ENCODE assay signal across 25 cellular contexts in the genomic region with DNA sequence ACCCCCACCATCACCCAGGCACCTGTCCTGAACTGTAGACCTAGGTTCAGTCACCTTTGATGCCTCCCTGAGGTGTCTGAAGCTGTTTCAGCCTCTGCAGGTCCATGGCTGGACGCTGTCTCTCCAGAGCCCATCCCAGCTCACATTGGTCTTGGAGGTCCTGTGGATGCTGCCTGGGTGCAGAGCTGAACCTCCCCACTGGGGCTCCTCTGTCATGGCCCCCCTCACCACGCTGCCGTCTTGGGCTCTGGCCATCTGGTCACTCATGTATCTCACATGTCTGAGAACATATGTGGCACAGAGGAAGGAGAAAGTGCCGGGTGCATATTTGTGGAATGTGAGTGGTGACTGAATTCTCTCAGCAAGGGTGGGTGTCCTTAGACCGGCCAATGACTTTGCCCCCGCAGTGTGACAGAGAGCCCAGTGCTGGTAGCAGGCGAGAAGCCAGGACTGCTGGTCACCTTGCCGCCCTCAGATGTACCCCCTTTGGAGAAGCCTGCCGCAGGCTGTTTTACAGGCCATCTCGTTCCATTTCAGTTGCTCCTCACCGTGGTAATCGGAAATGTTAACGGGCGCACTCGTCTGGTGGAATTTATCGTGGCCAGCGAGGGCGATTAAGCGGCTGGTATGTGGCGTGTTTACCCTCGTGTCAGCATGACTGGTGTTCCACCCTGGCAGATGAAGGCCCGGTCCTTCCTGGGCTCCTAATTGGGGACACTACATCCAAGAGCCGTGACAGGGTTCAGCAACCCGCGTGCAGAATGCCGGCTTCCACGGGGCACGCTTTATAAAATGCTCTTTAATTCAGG.
DNase-seq lines count a peak whose midpoint lies in the region; ATAC-seq, FAIRE-seq and TF ChIP-seq lines count a peak whose summit lies in the region.
"Had no signal": no experiment of that assay in that cellular context is flagged by ENCODE, and none has a peak within 500 bp of the region (broad histone marks: within the 10 kb centered on the region; RNA-seq: fewer than 3 reads in every experiment).

No MANE protein-coding gene starts in this region.

- no peak for TF ChIP-seq POLR2A in suprapubic skin (IDR thresholded peaks at IDR 0.05)

- peak; percentile 5 for DNase-seq in activated naive CD4-positive, alpha-beta T cell treated with anti-CD3 and anti-CD28 coated beads, Interleukin-2, amount 10 ng/mL, durations not matched to agents 7 days and 5 days
- no peak for DNase-seq in activated naive CD4-positive, alpha-beta T cell treated with Interleukin-2 at 50 U/mL for 16 hours
- DNase-seq in bronchial epithelial cell (ENCODE audit: low read depth) (no peak), lower lobe of right lung (peak; percentile 30), suprapubic skin (ENCODE audit: low spot score in 2 of 2) (peak; percentile 52 to 72)
- DNase-seq: activated B cell treated with CpG ODN at 0.5 μM for 24 hours; activated CD8-positive, alpha-beta T cell treated with anti-CD3 and anti-CD28 coated beads for 36 hours; activated naive CD8-positive, alpha-beta T cell treated with anti-CD3 and anti-CD28 coated beads for 36 hours; activated T-cell treated with anti-CD3 and anti-CD28 coated beads, Interleukin-2, amount 50 U/mL, for 48 hours; foreskin fibroblast; HCEC 1CT; hypothalamus; NCI-H1694; NCI-H226; PC-9; stimulated activated CD4-positive, alpha-beta T cell treated with anti-CD3 and anti-CD28 coated beads, Interleukin-1b, Interleukin-23, amount 100 ng/mL, for 48 hours; stimulated activated naive CD4-positive, alpha-beta T cell had no signal

- H3K4me1 ChIP-seq in lower lobe of right lung (no peaks in the 10 kb centered on the region), suprapubic skin (no peaks in the 10 kb centered on the region)
- H3K4me1 ChIP-seq: A549 had no signal

- CTCF ChIA-PET in activated naive CD4-positive, alpha-beta T cell treated with anti-CD3 and anti-CD28 coated beads, Interleukin-2, amount 10 ng/mL, durations not matched to agents 7 days and 5 days (lab: Charles Lee), result interaction anchor here (0.8 kb wide), 1 partner anchor 22 kb away, joined by 3 read pairs; no protein-coding TSS in a partner anchor

- ATAC-seq in lower lobe of right lung, result peak in 1 of 2 donors; percentile 23
- ATAC-seq in GM21717 (IDR thresholded peaks at IDR 0.05; ENCODE audit: unreplicated experiment), result no peak
- no peak for ATAC-seq in GM19035 (IDR thresholded peaks at IDR 0.05; ENCODE audit: unreplicated experiment)
- ATAC-seq in HG03097 (IDR thresholded peaks at IDR 0.05; ENCODE audit: low FRiP score, unreplicated experiment), result no peak
- ATAC-seq: activated CD8-positive, alpha-beta T cell treated with anti-CD3 and anti-CD28 coated beads for 36 hours had no signal

- no peaks in the 10 kb centered on the region for H3K27me3 Mint-ChIP-seq in activated naive CD4-positive, alpha-beta T cell treated with anti-CD3 and anti-CD28 coated beads, Interleukin-2, amount 10 ng/mL, durations not matched to agents 7 days and 5 days
- H3K27me3 Mint-ChIP-seq: activated B cell treated with CpG ODN at 0.5 μM for 24 hours; activated CD8-positive, alpha-beta T cell treated with anti-CD3 and anti-CD28 coated beads for 36 hours; activated naive CD8-positive, alpha-beta T cell treated with anti-CD3 and anti-CD28 coated beads for 36 hours had no signal

- peak; percentile 62 for FAIRE-seq in bronchial epithelial cell (lab: Jason Lieb, UNC)
- FAIRE-seq: A549, keratinocyte had no signal

- TF ChIP-seq CTCF in bronchial epithelial cell (IDR thresholded peaks at IDR 0.05; ENCODE audit: insufficient read depth, low read length, severe bottlenecking), result no peak
- no peak for TF ChIP-seq CTCF in lower lobe of right lung (IDR thresholded peaks at IDR 0.05)
- no peak for TF ChIP-seq CTCF in suprapubic skin (IDR thresholded peaks at IDR 0.05)

- peaks cover 2% of the 10 kb centered on the region for H3K36me3 ChIP-seq in bronchial epithelial cell (ENCODE audit: control insufficient read depth, insufficient read depth, low read length)
- H3K36me3 ChIP-seq in lower lobe of right lung, result no peaks in the 10 kb centered on the region
- no peaks in the 10 kb centered on the region for H3K36me3 ChIP-seq in suprapubic skin
- H3K36me3 ChIP-seq: BLaER1 had no signal

- H3K4me3 ChIP-seq in bronchial epithelial cell (ENCODE audit: low read depth, low read length) (no peak overlapping the region), lower lobe of right lung (no peak overlapping the region), suprapubic skin (no peak overlapping the region)
- H3K4me3 ChIP-seq: A549, BLaER1, PC-9 had no signal

- no peaks in the 10 kb centered on the region for H3K4me1 Mint-ChIP-seq in activated naive CD4-positive, alpha-beta T cell treated with anti-CD3 and anti-CD28 coated beads, Interleukin-2, amount 10 ng/mL, durations not matched to agents 7 days and 5 days
- H3K4me1 Mint-ChIP-seq: activated B cell treated with CpG ODN at 0.5 μM for 24 hours had no signal

- TF ChIP-seq EP300 in suprapubic skin (IDR thresholded peaks at IDR 0.05), result no peak

- H3K4me3 Mint-ChIP-seq in activated naive CD4-positive, alpha-beta T cell treated with anti-CD3 and anti-CD28 coated beads, Interleukin-2, amount 10 ng/mL, durations not matched to agents 7 days and 5 days, result no peak overlapping the region
- H3K4me3 Mint-ChIP-seq: activated B cell treated with CpG ODN at 0.5 μM for 24 hours; activated CD8-positive, alpha-beta T cell treated with anti-CD3 and anti-CD28 coated beads for 36 hours; activated naive CD8-positive, alpha-beta T cell treated with anti-CD3 and anti-CD28 coated beads for 36 hours; T-helper 2 cell treated with Interferon-gamma antibody and Interleukin-4, amounts not matched to agents 5 μg/mL and 100 μg/mL, for 36 hours had no signal

- H3K27ac ChIP-seq in lower lobe of right lung, result no peak overlapping the region
- no peak overlapping the region for H3K27ac ChIP-seq in suprapubic skin
- H3K27ac ChIP-seq: A549, BLaER1, epithelial cell of prostate, PC-9 had no signal

- intact Hi-C loops in lower lobe of right lung (cut with DNase I), result no loop called here

- 94% methylated on average over 24 of the region's 28 CpGs for WGBS in suprapubic skin

- H3K9me3 Mint-ChIP-seq in activated naive CD4-positive, alpha-beta T cell treated with anti-CD3 and anti-CD28 coated beads, Interleukin-2, amount 10 ng/mL, durations not matched to agents 7 days and 5 days, result no peaks in the 10 kb centered on the region
- H3K9me3 Mint-ChIP-seq: activated B cell treated with CpG ODN at 0.5 μM for 24 hours; activated CD8-positive, alpha-beta T cell treated with anti-CD3 and anti-CD28 coated beads for 36 hours; activated naive CD8-positive, alpha-beta T cell treated with anti-CD3 and anti-CD28 coated beads for 36 hours; T-helper 2 cell treated with Interferon-gamma antibody and Interleukin-4, amounts not matched to agents 5 μg/mL and 100 μg/mL, for 36 hours had no signal

- H3K27ac Mint-ChIP-seq in activated naive CD4-positive, alpha-beta T cell treated with anti-CD3 and anti-CD28 coated beads, Interleukin-2, amount 10 ng/mL, durations not matched to agents 7 days and 5 days, result no peak overlapping the region
- H3K27ac Mint-ChIP-seq: activated B cell treated with CpG ODN at 0.5 μM for 24 hours; activated CD8-positive, alpha-beta T cell treated with anti-CD3 and anti-CD28 coated beads for 36 hours; activated naive CD8-positive, alpha-beta T cell treated with anti-CD3 and anti-CD28 coated beads for 36 hours; T-helper 2 cell treated with Interferon-gamma antibody and Interleukin-4, amounts not matched to agents 5 μg/mL and 100 μg/mL, for 36 hours had no signal

- no peaks in the 10 kb centered on the region for H3K36me3 Mint-ChIP-seq in activated naive CD4-positive, alpha-beta T cell treated with anti-CD3 and anti-CD28 coated beads, Interleukin-2, amount 10 ng/mL, durations not matched to agents 7 days and 5 days
- H3K36me3 Mint-ChIP-seq: activated naive CD8-positive, alpha-beta T cell treated with anti-CD3 and anti-CD28 coated beads for 36 hours had no signal

- H3K9me3 ChIP-seq in lower lobe of right lung (no peaks in the 10 kb centered on the region), suprapubic skin (no peaks in the 10 kb centered on the region)
- H3K9me3 ChIP-seq: A549, BLaER1 had no signal

- H3K27me3 ChIP-seq in bronchial epithelial cell (ENCODE audit: control insufficient read depth, insufficient read depth, low read length), result no peaks in the 10 kb centered on the region
- H3K27me3 ChIP-seq in lower lobe of right lung (ENCODE audit: low read depth), result no peaks in the 10 kb centered on the region
- H3K27me3 ChIP-seq in suprapubic skin, result no peaks in the 10 kb centered on the region
- H3K27me3 ChIP-seq: BLaER1 had no signal

Comparison
In these comparisons a context has a peak if more than half of its experiments do, and no peak if none do; other contexts are left out.
1. DNase-seq: peak in activated naive CD4-positive, alpha-beta T cell treated with anti-CD3 and anti-CD28 coated beads, Interleukin-2, amount 10 ng/mL, durations not matched to agents 7 days and 5 days (single experiment), lower lobe of right lung (single experiment) and suprapubic skin (2 of 2); none in activated naive CD4-positive, alpha-beta T cell treated with Interleukin-2 at 50 U/mL for 16 hours (single experiment) and bronchial epithelial cell (single experiment).